Comparison of ENCODE assay signal across 8 cellular contexts in the genomic region with DNA sequence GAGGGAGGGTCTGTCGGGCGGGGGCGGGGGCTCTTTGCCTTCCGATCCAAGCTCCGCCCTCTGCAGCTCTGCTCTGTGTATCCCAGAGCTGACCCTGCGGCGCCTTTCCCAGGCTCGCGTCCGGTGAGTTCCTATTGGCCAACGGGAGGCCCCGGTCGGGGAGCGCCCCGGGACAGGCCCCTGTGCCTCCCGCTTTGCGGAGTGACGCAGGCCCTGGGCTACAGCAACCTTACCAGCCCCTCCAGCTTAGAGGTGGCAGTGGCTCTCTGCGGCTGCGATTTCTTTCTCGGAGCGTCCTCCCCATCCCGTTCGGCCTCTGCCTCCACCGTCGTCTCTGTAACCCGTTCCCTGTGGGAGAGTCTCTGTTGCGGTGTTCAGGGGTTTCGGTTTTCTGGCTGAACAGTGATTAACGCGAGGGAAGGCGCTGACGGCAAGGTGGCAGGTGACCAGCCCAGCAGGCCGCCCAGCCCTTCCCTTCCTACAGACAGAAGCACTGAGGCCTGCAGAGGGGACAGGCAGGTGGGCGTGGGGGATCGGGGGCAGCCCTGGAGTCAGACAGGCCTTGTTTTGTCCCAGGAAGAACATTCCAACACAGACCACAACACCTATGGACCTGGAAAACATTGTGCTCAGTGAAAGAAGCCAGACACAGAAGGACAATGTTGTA. TPM values are rescaled to one million over a fixed set of nuclear protein-coding genes. Genes with fewer than 3 reads are reported as not detected.
A peak's percentile ranks its signal among the peaks of the same experiment; 100 is the strongest.
DNase-seq lines count a peak whose midpoint lies in the region; ATAC-seq and TF ChIP-seq lines count a peak whose summit lies in the region.

No MANE protein-coding gene starts in this region.

- H2BK120ac ChIP-seq in trophoblast cell (ENCODE audit: insufficient read depth, low read length, poor library complexity), result peak overlapping the region; percentile 66

- peak overlapping the region; percentile 77 for H3K4me2 ChIP-seq in trophoblast cell (ENCODE audit: low read length)

- peak overlapping the region; percentile 65 for H3K14ac ChIP-seq in trophoblast cell (ENCODE audit: low read length)

- H3K36me3 ChIP-seq in left ventricle myocardium inferior, result peaks cover 2% of the 10 kb centered on the region
- no peaks in the 10 kb centered on the region for H3K36me3 ChIP-seq in trophoblast cell (ENCODE audit: control insufficient read depth in 1 of 2, insufficient read depth in 2 of 2, low read length in 2 of 2)

- peak overlapping the region; percentile 77 for H2BK5ac ChIP-seq in trophoblast cell (ENCODE audit: low read depth, low read length, poor library complexity)

- H2BK12ac ChIP-seq in trophoblast cell (ENCODE audit: low read length), result no peak overlapping the region

- peak overlapping the region; percentile 29 for H3K4ac ChIP-seq in trophoblast cell (ENCODE audit: low read depth, low read length)

- H2AK5ac ChIP-seq in trophoblast cell (ENCODE audit: low read length), result no peak overlapping the region

- DNase-seq in NCI-H1092 treated with DMSO at 0.1 percent for 48 hours (lab: John Stamatoyannopoulos, UW) (peak; percentile 9), NCI-H1092 (lab: John Stamatoyannopoulos, UW) (no peak), left ventricle myocardium inferior (peak; percentile 92), trophoblast cell (peak; percentile 71 to 74), NCI-H146 treated with DMSO at 0.1 percent for 48 hours (lab: John Stamatoyannopoulos, UW; ENCODE audit: unreplicated experiment) (no peak), SIG-M5 treated with dmso at 0.1 percent for 504 hours (lab: John Stamatoyannopoulos, UW; ENCODE audit: unreplicated experiment) (no peak)
- no peak for DNase-seq in activated naive CD8-positive, alpha-beta T cell treated with anti-CD3 and anti-CD28 coated beads, Interleukin-2, amount 50 U/mL, for 24 hours

- H4K12ac ChIP-seq in trophoblast cell (ENCODE audit: low read depth, low read length), result no peak overlapping the region

- peak overlapping the region; percentile 92 for H3K27ac ChIP-seq in left ventricle myocardium inferior (replicated peaks)
- peak overlapping the region; percentile 94 for H3K27ac ChIP-seq in trophoblast cell (ENCODE audit: low read depth, low read length)

- WGBS in trophoblast cell (ENCODE audit: extremely low coverage, insufficient coverage, insufficient read length), result no CpG with 5 or more reads among the region's 36 CpGs

- peaks cover 3% of the 10 kb centered on the region for H3K4me1 Mint-ChIP-seq in activated naive CD8-positive, alpha-beta T cell treated with anti-CD3 and anti-CD28 coated beads, Interleukin-2, amount 50 U/mL, for 24 hours

- H3K27me3 ChIP-seq in left ventricle myocardium inferior (ENCODE audit: low read depth) (no peaks in the 10 kb centered on the region), trophoblast cell (ENCODE audit: insufficient read depth, low read length) (no peaks in the 10 kb centered on the region)

- peak overlapping the region; percentile 41 for H2AFZ ChIP-seq in trophoblast cell (ENCODE audit: insufficient read depth, low read length, poor library complexity)

- H3K18ac ChIP-seq in trophoblast cell (ENCODE audit: low read length), result peak overlapping the region; percentile 6

- peak overlapping the region; percentile 66 for H3K9ac ChIP-seq in trophoblast cell (ENCODE audit: low read length)

- peaks cover 20% of the 10 kb centered on the region for H3K79me1 ChIP-seq in trophoblast cell (ENCODE audit: low read length)

- peak overlapping the region; percentile 89 for H4K91ac ChIP-seq in trophoblast cell (ENCODE audit: low read depth, low read length)

- no peak for TF ChIP-seq CTCF in left ventricle myocardium inferior (IDR thresholded peaks at IDR 0.05; ENCODE audit: borderline replicate concordance)

- peak overlapping the region; percentile 82 for H4K8ac ChIP-seq in trophoblast cell (ENCODE audit: low read depth, low read length)

- H3K36me3 Mint-ChIP-seq in activated naive CD8-positive, alpha-beta T cell treated with anti-CD3 and anti-CD28 coated beads, Interleukin-2, amount 50 U/mL, for 24 hours (ENCODE audit: low read depth), result no peaks in the 10 kb centered on the region

- intact Hi-C loops in left ventricle myocardium inferior (cut with micrococcal nuclease), result loop anchor here (10.0 kb wide), 1 partner anchor 188 kb away; a partner anchor contains a TSS

- H3K27ac Mint-ChIP-seq in activated naive CD8-positive, alpha-beta T cell treated with anti-CD3 and anti-CD28 coated beads, Interleukin-2, amount 50 U/mL, for 24 hours, result no peak overlapping the region

- peaks cover 5% of the 10 kb centered on the region for H3K79me2 ChIP-seq in trophoblast cell (ENCODE audit: control insufficient read depth, insufficient read depth, low read length, poor library complexity)

- peak overlapping the region; percentile 81 for H3K4me3 ChIP-seq in left ventricle myocardium inferior
- H3K4me3 ChIP-seq in trophoblast cell (ENCODE audit: low read depth, low read length), result peak overlapping the region; percentile 53

- H3K9me3 Mint-ChIP-seq in activated naive CD8-positive, alpha-beta T cell treated with anti-CD3 and anti-CD28 coated beads, Interleukin-2, amount 50 U/mL, for 24 hours, result no peaks in the 10 kb centered on the region

- H3K9me3 ChIP-seq in left ventricle myocardium inferior (replicated peaks), result no peaks in the 10 kb centered on the region
- H3K9me3 ChIP-seq in trophoblast cell (ENCODE audit: insufficient read depth, low read depth, low read length), result no peaks in the 10 kb centered on the region

- no peak overlapping the region for H3K23ac ChIP-seq in trophoblast cell (ENCODE audit: low read length)

- no peak overlapping the region for H3K4me3 Mint-ChIP-seq in activated naive CD8-positive, alpha-beta T cell treated with anti-CD3 and anti-CD28 coated beads, Interleukin-2, amount 50 U/mL, for 24 hours

- ATAC-seq in activated naive CD8-positive, alpha-beta T cell treated with anti-CD3 and anti-CD28 coated beads, Interleukin-2, amount 50 U/mL, for 24 hours, result peak; percentile 50
- no peak for ATAC-seq in HG03432 (IDR thresholded peaks at IDR 0.05; ENCODE audit: unreplicated experiment)

- H3K27me3 Mint-ChIP-seq in activated naive CD8-positive, alpha-beta T cell treated with anti-CD3 and anti-CD28 coated beads, Interleukin-2, amount 50 U/mL, for 24 hours, result peaks cover 13% of the 10 kb centered on the region

- H3K4me1 ChIP-seq in left ventricle myocardium inferior (peaks cover 38% of the 10 kb centered on the region), trophoblast cell (ENCODE audit: control insufficient read depth in 1 of 2, insufficient read depth in 2 of 2, low read length in 2 of 2) (peaks cover 6 to 12% of the 10 kb centered on the region in 2 experiments)

RNA-seq across cellular contexts. Expression of a gene that starts 18.1 kb away (rescaled TPM):
- total RNA-seq in left ventricle myocardium inferior, result 54.0 TPM
- polyA plus RNA-seq in trophoblast cell (2013), result 167 and 177 TPM in 2 replicates

RNA-seq across cellular contexts. Expression of a gene that starts 19.0 kb away (rescaled TPM):
- 17.3 TPM for total RNA-seq in left ventricle myocardium inferior
- polyA plus RNA-seq in trophoblast cell (2013), result 132 and 134 TPM in 2 replicates

RNA-seq across cellular contexts. Expression of a gene that starts 59.5 kb away (rescaled TPM):
- total RNA-seq in left ventricle myocardium inferior, result 77.1 TPM
- polyA plus RNA-seq in trophoblast cell (2013), result 238 and 250 TPM in 2 replicates

Comparison
In these comparisons a context has a peak if more than half of its experiments do, and no peak if none do; other contexts are left out.
1. DNase-seq: peak in NCI-H1092 treated with DMSO at 0.1 percent for 48 hours (single experiment), left ventricle myocardium inferior (single experiment) and trophoblast cell (2 of 2); none in NCI-H1092 (single experiment), activated naive CD8-positive, alpha-beta T cell treated with anti-CD3 and anti-CD28 coated beads, Interleukin-2, amount 50 U/mL, for 24 hours (single experiment), NCI-H146 treated with DMSO at 0.1 percent for 48 hours (single experiment) and SIG-M5 treated with dmso at 0.1 percent for 504 hours (single experiment).